In genomic region chr5:181194489-181195248, GRCh38 we compare ENCODE assay signal across 18 cellular contexts. TPM values are rescaled to one million over a fixed set of nuclear protein-coding genes. Genes with fewer than 3 reads are reported as not detected.
DNase-seq lines count a peak whose midpoint lies in the region; ATAC-seq and TF ChIP-seq lines count a peak whose summit lies in the region.
"Had no signal": no experiment of that assay in that cellular context is flagged by ENCODE, and none has a peak within 500 bp of the region (broad histone marks: within the 10 kb centered on the region; RNA-seq: fewer than 3 reads in every experiment).

No MANE protein-coding gene starts in this region.

- no peak overlapping the region; a peak in 1 of 4 replicates for H3K27ac ChIP-seq in SK-N-SH (ENCODE audit: low read depth in 2 of 2, low read length in 1 of 2)
- H3K27ac ChIP-seq in Karpas-422 (ENCODE audit: low read length): no peak overlapping the region
- peak overlapping the region; percentile 46 for H3K27ac ChIP-seq in left ventricle myocardium inferior (replicated peaks)
- no peak overlapping the region for H3K27ac ChIP-seq in thyroid gland
- no peak overlapping the region for H3K27ac ChIP-seq in GM23248
- H3K27ac ChIP-seq: BLaER1 had no signal

- no peak for TF ChIP-seq CTCF in SK-N-SH (IDR thresholded peaks at IDR 0.05)
- no peak for TF ChIP-seq CTCF in left ventricle myocardium inferior (IDR thresholded peaks at IDR 0.05; ENCODE audit: borderline replicate concordance)
- TF ChIP-seq CTCF in thyroid gland (IDR thresholded peaks at IDR 0.05): no peak

- ATAC-seq in SK-N-SH treated with all-trans-retinoic acid at 6 μM for 48 hours: no peak
- no peak for ATAC-seq in HG02763 (IDR thresholded peaks at IDR 0.05; ENCODE audit: unreplicated experiment)

- H3K27me3 ChIP-seq in SK-N-SH (ENCODE audit: insufficient read depth) (no peaks in the 10 kb centered on the region), Karpas-422 (ENCODE audit: low read length) (no peaks in the 10 kb centered on the region), left ventricle myocardium inferior (ENCODE audit: low read depth) (no peaks in the 10 kb centered on the region), thyroid gland (no peaks in the 10 kb centered on the region), GM23248 (replicated peaks; ENCODE audit: insufficient read depth) (no peaks in the 10 kb centered on the region)

- H3K9me2 ChIP-seq in SK-N-SH: no peaks in the 10 kb centered on the region
- no peaks in the 10 kb centered on the region for H3K9me2 ChIP-seq in Karpas-422 (replicated peaks; ENCODE audit: insufficient read depth, low read length)
- no peaks in the 10 kb centered on the region for H3K9me2 ChIP-seq in GM23248 (ENCODE audit: insufficient read depth)

- no peak for TF ChIP-seq EP300 in SK-N-SH (IDR thresholded peaks at IDR 0.05; ENCODE audit: borderline replicate concordance in 1 of 2, low read depth in 1 of 2, low read length in 1 of 2)

- peaks cover 6% of the 10 kb centered on the region; the same call in 1 of the 2 replicates for H3K79me2 ChIP-seq in SK-N-SH (ENCODE audit: insufficient read depth)
- no peaks in the 10 kb centered on the region for H3K79me2 ChIP-seq in Karpas-422 (ENCODE audit: low read length)
- no peaks in the 10 kb centered on the region for H3K79me2 ChIP-seq in GM23248 (ENCODE audit: insufficient read depth)

- intact Hi-C loops in left ventricle myocardium inferior (cut with micrococcal nuclease): no loop called here
- intact Hi-C loops in thyroid gland (cut with DNase I): no loop called here

- whole genome bisulfite sequencing in SK-N-SH (ENCODE audit: low lambda C conversion rate): 85% methylated on average over 18 of the region's 21 CpGs
- WGBS in thyroid gland, 2 donors: 77 to 78% methylated on average over 16 to 17 of the region's 21 CpGs
- WGBS in GM23248 (ENCODE audit: low coverage in 1 of 2, low lambda C conversion rate in 2 of 2, missing lambda C conversion rate in 2 of 2), 2 experiments: 78 to 79% methylated on average over 21 of the region's 21 CpGs

- H2AFZ ChIP-seq in SK-N-SH (ENCODE audit: low read depth): no peak overlapping the region
- no peak overlapping the region for H2AFZ ChIP-seq in Karpas-422 (ENCODE audit: low read length)
- no peak overlapping the region for H2AFZ ChIP-seq in GM23248

- TF ChIP-seq POLR2A in thyroid gland (IDR thresholded peaks at IDR 0.05): no peak

- peaks cover 1% of the 10 kb centered on the region for H3F3A ChIP-seq in SK-N-SH (replicated peaks; ENCODE audit: insufficient read depth)
- H3F3A ChIP-seq in GM23248 (ENCODE audit: insufficient read depth): no peaks in the 10 kb centered on the region

- H3K4me3 ChIP-seq in SK-N-SH (ENCODE audit: low read depth in 2 of 2, low read length in 1 of 2) (no peak overlapping the region), Karpas-422 (ENCODE audit: low read length) (no peak overlapping the region), left ventricle myocardium inferior (no peak overlapping the region), thyroid gland (replicated peaks in 1 of 3) (no peak overlapping the region), GM23248 (no peak overlapping the region)
- H3K4me3 ChIP-seq: BLaER1 had no signal

- CTCF ChIA-PET in SK-N-SH (lab: Yijun Ruan, JAX): interaction anchor here (0.8 to 3.3 kb wide), 5 partner anchors 9 to 23 kb away, joined by 3 to 10 read pairs (median 4); partner anchors contain the start of gene TRIM7

- H3K9me3 ChIP-seq in SK-N-SH: no peaks in the 10 kb centered on the region
- H3K9me3 ChIP-seq in Karpas-422 (ENCODE audit: low read length): no peaks in the 10 kb centered on the region
- no peaks in the 10 kb centered on the region for H3K9me3 ChIP-seq in left ventricle myocardium inferior (replicated peaks)
- H3K9me3 ChIP-seq in thyroid gland: no peaks in the 10 kb centered on the region
- H3K9me3 ChIP-seq in GM23248 (ENCODE audit: low read depth): no peaks in the 10 kb centered on the region
- H3K9me3 ChIP-seq: BLaER1 had no signal

- H3K4me2 ChIP-seq in SK-N-SH (no peak overlapping the region), Karpas-422 (ENCODE audit: low read depth, low read length, poor library complexity, severe bottlenecking) (no peak overlapping the region), GM23248 (ENCODE audit: unreplicated experiment) (no peak overlapping the region)

- POLR2A ChIA-PET in SK-N-SH (lab: Yijun Ruan, JAX): no interaction called here

- H3K9ac ChIP-seq in SK-N-SH (no peak overlapping the region), Karpas-422 (ENCODE audit: low read length) (no peak overlapping the region), GM23248 (no peak overlapping the region)
- H3K9ac ChIP-seq: BLaER1 had no signal

- peak; percentile 69 for DNase-seq in SK-N-SH
- DNase-seq in Karpas-422: peak; percentile 47
- DNase-seq in left ventricle myocardium inferior: peak; percentile 47
- DNase-seq in thyroid gland: peak; percentile 50 to 68
- DNase-seq in stimulated activated CD4-positive, alpha-beta T cell treated with anti-CD3 and anti-CD28 coated beads, Interleukin-1b, Interleukin-23, amount 100 ng/mL, for 48 hours: no peak
- no peak for DNase-seq in GM23248
- DNase-seq: 8988T; CD8-positive, alpha-beta memory T cell; DND-41; IMR-90; NCI-H187; NCI-H526 treated with DMSO at 0.1 percent for 48 hours had no signal

- no peaks in the 10 kb centered on the region for H4K20me1 ChIP-seq in SK-N-SH (ENCODE audit: insufficient read depth)
- no peaks in the 10 kb centered on the region for H4K20me1 ChIP-seq in Karpas-422 (ENCODE audit: insufficient read depth, low read depth, low read length)
- H4K20me1 ChIP-seq in GM23248 (ENCODE audit: insufficient read depth): no peaks in the 10 kb centered on the region
- H4K20me1 ChIP-seq: BLaER1 had no signal

- H3K36me3 ChIP-seq in SK-N-SH (replicated peaks in 1 of 2; ENCODE audit: control insufficient read depth in 1 of 2, insufficient read depth in 2 of 2, low read length in 1 of 2): no peaks in the 10 kb centered on the region
- no peaks in the 10 kb centered on the region for H3K36me3 ChIP-seq in Karpas-422 (ENCODE audit: insufficient read depth, low read length)
- H3K36me3 ChIP-seq in left ventricle myocardium inferior: peaks cover 3% of the 10 kb centered on the region
- no peaks in the 10 kb centered on the region for H3K36me3 ChIP-seq in thyroid gland
- H3K36me3 ChIP-seq in GM23248 (ENCODE audit: low read depth): no peaks in the 10 kb centered on the region

- no peak for TF ChIP-seq RAD21 in SK-N-SH (IDR thresholded peaks at IDR 0.05; ENCODE audit: low read length)

- in situ Hi-C loops in GM23248 (cut with MboI): no loop called here

- H3K4me1 ChIP-seq in SK-N-SH (ENCODE audit: control insufficient read depth in 1 of 2, insufficient read depth in 2 of 2, low read depth in 1 of 2, low read length in 1 of 2) (peaks cover 0 to 18% of the 10 kb centered on the region in 2 experiments; a peak in 1 of 4 replicates), Karpas-422 (ENCODE audit: low read length) (peaks cover 44% of the 10 kb centered on the region), left ventricle myocardium inferior (peaks cover 48% of the 10 kb centered on the region), thyroid gland (peaks cover 4 to 8% of the 10 kb centered on the region in 2 donors), GM23248 (ENCODE audit: insufficient read depth) (no peaks in the 10 kb centered on the region)

TF ChIP-seq in SK-N-SH treated with all-trans-retinoic acid at 6 μM for 48 hours, 23 proteins besides CTCF, POLR2A, EP300 and RAD21:
- TF ChIP-seq TCF4 (CRISPR knock-in tag; IDR thresholded peaks at IDR 0.05; ENCODE audit: borderline replicate concordance): no peak

RNA-seq across cellular contexts. Expression of gene TRIM7, which starts 10.3 kb away (rescaled TPM):
- 2.0 and 3.5 TPM in 2 replicates for polyA plus RNA-seq in SK-N-SH (2012; rRNA removed)
- 2.8 and 2.9 TPM in 2 replicates for polyA plus RNA-seq in SK-N-SH (2012; cell fraction: cytosol; rRNA removed)
- polyA plus RNA-seq in SK-N-SH (2012; cell fraction: nucleus; rRNA removed): 2.4 and 3.9 TPM in 2 replicates
- total RNA-seq in Karpas-422 (2014; rRNA removed; shearing (Covaris generic); ENCODE audit: low replicate concordance): 2.0 TPM in 1 of 2 replicates, not detected in the other
- 6.4 TPM for total RNA-seq in left ventricle myocardium inferior
- total RNA-seq in thyroid gland: 10 to 100 TPM; 12.3 to 14.2 (median 13.0) TPM
- 1.4 and 6.8 TPM in 2 replicates for total RNA-seq in GM23248 (2014; rRNA removed; shearing (Covaris generic))
- polyA plus RNA-seq in GM23248 (2016; fragmentation: Nextera tagmentation; extraction: Ambion mirVana): 2.5 and 3.1 TPM in 2 replicates

RNA-seq across cellular contexts. Expression of gene TRIM41, which starts 28.4 kb away (rescaled TPM):
- polyA plus RNA-seq in SK-N-SH (2012; rRNA removed) (35.3 and 35.9 TPM in 2 replicates), GM23248 (2016; fragmentation: Nextera tagmentation; extraction: Ambion mirVana) (3.8 and 4.3 TPM in 2 replicates)
- polyA plus RNA-seq in SK-N-SH (2012; cell fraction: cytosol; rRNA removed): 17.4 and 20.2 TPM in 2 replicates
- 123 and 125 TPM in 2 replicates for polyA plus RNA-seq in SK-N-SH (2012; cell fraction: nucleus; rRNA removed)
- 23.6 and 46.2 TPM in 2 replicates for total RNA-seq in Karpas-422 (2014; rRNA removed; shearing (Covaris generic); ENCODE audit: low replicate concordance)
- total RNA-seq in left ventricle myocardium inferior (26.4 TPM), thyroid gland (10 to 100 TPM; 18.8 to 31.1 (median 22.8) TPM)
- 17.5 and 18.6 TPM in 2 replicates for total RNA-seq in GM23248 (2014; rRNA removed; shearing (Covaris generic))

RNA-seq across cellular contexts. Expression of gene OR2V2, which starts 47.3 kb away (rescaled TPM):
- polyA plus RNA-seq in SK-N-SH (2012; rRNA removed) (not detected in 2 replicates), GM23248 (2016; fragmentation: Nextera tagmentation; extraction: Ambion mirVana) (not detected in 2 replicates)
- not detected in 2 replicates for polyA plus RNA-seq in SK-N-SH (2012; cell fraction: cytosol; rRNA removed)
- polyA plus RNA-seq in SK-N-SH (2012; cell fraction: nucleus; rRNA removed): not detected in 2 replicates
- not detected in 2 replicates for total RNA-seq in Karpas-422 (2014; rRNA removed; shearing (Covaris generic); ENCODE audit: low replicate concordance)
- total RNA-seq in left ventricle myocardium inferior (not detected), thyroid gland (not detected)
- not detected in 2 replicates for total RNA-seq in GM23248 (2014; rRNA removed; shearing (Covaris generic))
- total RNA-seq: CD8-positive, alpha-beta memory T cell; HT-29; IMR-90; RPMI7951; SK-MEL-5 had no signal
- polyA plus RNA-seq: CD8-positive, alpha-beta memory T cell; IMR-90 had no signal

RNA-seq across cellular contexts. Expression of gene RACK1, which starts 49.0 kb away (rescaled TPM):
- polyA plus RNA-seq in SK-N-SH (2012; rRNA removed): 4,191 and 4,715 TPM in 2 replicates
- polyA plus RNA-seq in SK-N-SH (2012; cell fraction: cytosol; rRNA removed): 3,130 and 3,829 TPM in 2 replicates
- 1,982 and 2,553 TPM in 2 replicates for polyA plus RNA-seq in SK-N-SH (2012; cell fraction: nucleus; rRNA removed)
- 7,026 and 7,196 TPM in 2 replicates for total RNA-seq in Karpas-422 (2014; rRNA removed; shearing (Covaris generic); ENCODE audit: low replicate concordance)
- 628 TPM for total RNA-seq in left ventricle myocardium inferior
- total RNA-seq in thyroid gland: 1,000 to 10,000 TPM; 2,254 to 3,332 (median 2,569) TPM
- total RNA-seq in GM23248 (2014; rRNA removed; shearing (Covaris generic)): 2,598 and 3,224 TPM in 2 replicates
- polyA plus RNA-seq in GM23248 (2016; fragmentation: Nextera tagmentation; extraction: Ambion mirVana): 837 and 864 TPM in 2 replicates

Comparison
In these comparisons a context has a peak if more than half of its experiments do, and no peak if none do; other contexts are left out.
1. DNase-seq: peak in SK-N-SH (single experiment), Karpas-422 (single experiment), left ventricle myocardium inferior (single experiment) and thyroid gland (2 of 2); none in stimulated activated CD4-positive, alpha-beta T cell treated with anti-CD3 and anti-CD28 coated beads, Interleukin-1b, Interleukin-23, amount 100 ng/mL, for 48 hours (single experiment) and GM23248 (single experiment).